In the genomic region with DNA sequence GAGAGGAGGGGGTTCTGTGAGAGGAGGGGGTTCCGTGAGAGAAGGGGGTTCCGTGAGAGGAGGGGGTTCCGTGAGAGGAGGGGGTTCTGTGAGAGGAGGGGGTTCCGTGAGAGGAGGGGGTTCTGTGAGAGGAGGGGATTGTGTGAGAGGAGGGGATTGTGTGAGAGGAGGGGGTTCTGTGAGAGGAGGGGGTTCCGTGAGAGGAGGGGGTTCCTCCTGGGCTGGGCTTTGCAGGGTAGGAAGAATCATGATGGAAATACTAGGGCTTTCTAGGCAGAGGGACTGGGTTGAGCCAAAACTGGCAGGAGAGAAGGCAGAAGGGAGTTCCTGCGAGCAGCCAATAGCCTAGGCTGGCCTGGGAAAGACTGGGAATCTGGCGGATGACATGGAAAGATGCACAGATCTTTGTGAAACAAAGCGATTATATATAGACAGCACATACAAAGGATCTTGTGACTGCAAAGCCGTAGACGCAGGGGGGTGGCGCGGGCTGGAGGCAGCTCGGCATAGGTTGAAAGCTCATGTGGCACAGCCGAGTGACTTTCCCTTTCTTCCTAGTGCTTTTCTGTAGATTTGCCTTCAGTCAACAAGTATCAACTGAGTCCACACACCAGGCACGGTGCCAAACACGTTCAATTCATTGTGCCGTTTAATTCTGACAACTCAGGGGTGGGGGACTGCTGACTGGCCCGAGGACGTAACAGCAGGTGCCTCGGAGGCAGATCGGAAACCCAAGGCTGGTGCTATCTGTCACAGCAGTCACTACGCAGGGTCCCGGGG, we compare ENCODE assay signal across 1 cellular context.
TF ChIP-seq lines count a peak whose summit lies in the region.

No MANE protein-coding gene starts in this region.

TF ChIP-seq in HCT116, 20 proteins besides CTCF, POLR2A, EP300 and RAD21 (continued from another document):
- TF ChIP-seq, protein P1, sequence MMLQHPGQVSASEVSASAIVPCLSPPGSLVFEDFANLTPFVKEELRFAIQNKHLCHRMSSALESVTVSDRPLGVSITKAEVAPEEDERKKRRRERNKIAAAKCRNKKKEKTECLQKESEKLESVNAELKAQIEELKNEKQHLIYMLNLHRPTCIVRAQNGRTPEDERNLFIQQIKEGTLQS (IDR thresholded peaks at IDR 0.05) = no peak
- no peak for TF ChIP-seq JUND (IDR thresholded peaks at IDR 0.05)
- no peak for TF ChIP-seq FOSL1 (IDR thresholded peaks at IDR 0.05; ENCODE audit: low read depth)
